In genomic region chr9:109905472-109905871, GRCh38 we compare ENCODE assay signal across 18 cellular contexts.
DNase-seq lines count a peak whose midpoint lies in the region; ATAC-seq and TF ChIP-seq lines count a peak whose summit lies in the region.
"Had no signal": no experiment of that assay in that cellular context is flagged by ENCODE, and none has a peak within 500 bp of the region (broad histone marks: within the 10 kb centered on the region; RNA-seq: fewer than 3 reads in every experiment).

No MANE protein-coding gene starts in this region.

- no peak for TF ChIP-seq POLR2A in body of pancreas (IDR thresholded peaks at IDR 0.05)
- TF ChIP-seq POLR2A in vagina (IDR thresholded peaks at IDR 0.05) = no peak

- no peaks in the 10 kb centered on the region for H3K9me3 Mint-ChIP-seq in osteocyte (ENCODE audit: unreplicated experiment)
- H3K9me3 Mint-ChIP-seq: IgD-negative memory B cell had no signal

- no peak for TF ChIP-seq CTCF in left ventricle myocardium inferior (IDR thresholded peaks at IDR 0.05; ENCODE audit: borderline replicate concordance)
- no peak for TF ChIP-seq CTCF in right atrium auricular region (IDR thresholded peaks at IDR 0.05)
- peak; percentile 39 for TF ChIP-seq CTCF in SU-DHL-6 (IDR thresholded peaks at IDR 0.05; ENCODE audit: insufficient read depth, low read length, poor library complexity, severe bottlenecking)
- TF ChIP-seq CTCF in osteocyte (IDR thresholded peaks at IDR 0.05) = no peak
- TF ChIP-seq CTCF in body of pancreas (IDR thresholded peaks at IDR 0.05) = no peak
- no peak for TF ChIP-seq CTCF in vagina (IDR thresholded peaks at IDR 0.05)

- H3K27me3 ChIP-seq in left ventricle myocardium inferior (ENCODE audit: low read depth) (no peaks in the 10 kb centered on the region), right atrium auricular region (no peaks in the 10 kb centered on the region), SU-DHL-6 (ENCODE audit: low read length) (no peaks in the 10 kb centered on the region), body of pancreas (no peaks in the 10 kb centered on the region), vagina (no peaks in the 10 kb centered on the region)

- H2AFZ ChIP-seq in SU-DHL-6 (ENCODE audit: low read depth, low read length, severe bottlenecking) = peak overlapping the region; percentile 75

- no peak for DNase-seq in left ventricle myocardium inferior
- DNase-seq in right atrium auricular region (ENCODE audit: low spot score) = no peak
- DNase-seq in osteocyte (ENCODE audit: extremely low spot score, unreplicated experiment) = no peak
- DNase-seq in body of pancreas = no peak
- no peak for DNase-seq in stimulated activated CD4-positive, alpha-beta T cell treated with anti-CD3 and anti-CD28 coated beads, Interleukin-15, amount 100 ng/mL, for 24 hours
- no peak for DNase-seq in vagina (ENCODE audit: extremely low spot score in 2 of 2)
- DNase-seq: 8988T, ACHN, HCEC 1CT, MM.1S, NCI-H2029, NCI-H526 treated with DMSO at 0.1 percent for 48 hours, PC-3, SK-N-SH had no signal

- H3K36me3 Mint-ChIP-seq in osteocyte (ENCODE audit: unreplicated experiment) = no peaks in the 10 kb centered on the region
- H3K36me3 Mint-ChIP-seq: IgD-negative memory B cell had no signal

- H3K4me1 ChIP-seq in left ventricle myocardium inferior (peaks cover 90% of the 10 kb centered on the region), right atrium auricular region (peaks cover 0 to 68% of the 10 kb centered on the region in 2 donors), body of pancreas (no peaks in the 10 kb centered on the region), vagina (peaks cover 9% of the 10 kb centered on the region)

- no peaks in the 10 kb centered on the region for H3K79me2 ChIP-seq in SU-DHL-6 (ENCODE audit: insufficient read depth, low read length)

- H3K9ac ChIP-seq in SU-DHL-6 (ENCODE audit: low read length) = peak overlapping the region; percentile 49
- H3K9ac ChIP-seq: KMS-11, SK-N-SH had no signal

- H3K27ac ChIP-seq in left ventricle myocardium inferior (replicated peaks) (peak overlapping the region; percentile 85), right atrium auricular region (no peak overlapping the region), SU-DHL-6 (ENCODE audit: low read depth, low read length) (peak overlapping the region; percentile 99), body of pancreas (no peak overlapping the region), vagina (no peak overlapping the region)
- H3K27ac ChIP-seq: KMS-11 had no signal

- 81 to 82% methylated on average over 8 to 9 of the region's 9 CpGs for WGBS in body of pancreas, 2 donors

- H3K4me3 Mint-ChIP-seq in osteocyte (ENCODE audit: unreplicated experiment) = no peak overlapping the region
- H3K4me3 Mint-ChIP-seq: IgD-negative memory B cell had no signal

- ATAC-seq in GM19395 (IDR thresholded peaks at IDR 0.05; ENCODE audit: unreplicated experiment) = no peak
- no peak for ATAC-seq in body of pancreas
- ATAC-seq: PC-3 had no signal

- peaks cover 59% of the 10 kb centered on the region for H3F3A ChIP-seq in SU-DHL-6 (ENCODE audit: insufficient read depth)

- peak overlapping the region; percentile 72 for H3K27ac Mint-ChIP-seq in osteocyte (ENCODE audit: unreplicated experiment)

- H3K4me1 Mint-ChIP-seq in osteocyte (ENCODE audit: unreplicated experiment) = peaks cover 35% of the 10 kb centered on the region

- no peaks in the 10 kb centered on the region for H3K27me3 Mint-ChIP-seq in osteocyte (ENCODE audit: unreplicated experiment)
- H3K27me3 Mint-ChIP-seq: IgD-negative memory B cell had no signal

- H3K9me3 ChIP-seq in left ventricle myocardium inferior (replicated peaks) (no peaks in the 10 kb centered on the region), right atrium auricular region (no peaks in the 10 kb centered on the region), SU-DHL-6 (ENCODE audit: insufficient read depth, low read length) (no peaks in the 10 kb centered on the region), body of pancreas (no peaks in the 10 kb centered on the region), vagina (no peaks in the 10 kb centered on the region)
- H3K9me3 ChIP-seq: SK-N-SH had no signal

- H3K4me3 ChIP-seq in left ventricle myocardium inferior (no peak overlapping the region), right atrium auricular region (no peak overlapping the region), SU-DHL-6 (ENCODE audit: insufficient read depth, low read length, poor library complexity, severe bottlenecking) (no peak overlapping the region), body of pancreas (no peak overlapping the region), vagina (no peak overlapping the region)

- H3K36me3 ChIP-seq in left ventricle myocardium inferior = no peaks in the 10 kb centered on the region
- H3K36me3 ChIP-seq in right atrium auricular region = no peaks in the 10 kb centered on the region
- no peaks in the 10 kb centered on the region for H3K36me3 ChIP-seq in SU-DHL-6 (ENCODE audit: low read length)
- no peaks in the 10 kb centered on the region for H3K36me3 ChIP-seq in body of pancreas (replicated peaks in 1 of 2; ENCODE audit: insufficient read depth in 1 of 2, low read depth in 2 of 2)
- H3K36me3 ChIP-seq in vagina = no peaks in the 10 kb centered on the region

- H3K4me2 ChIP-seq in SU-DHL-6 (ENCODE audit: low read depth, low read length, poor library complexity, severe bottlenecking) = peak overlapping the region; percentile 47
- H3K4me2 ChIP-seq: KMS-11, SK-N-SH had no signal

- intact Hi-C loops in left ventricle myocardium inferior (cut with micrococcal nuclease) (loop anchor here (10.0 kb wide), 1 partner anchor 149 kb away; no protein-coding TSS in a partner anchor), body of pancreas (cut with DNase I) (loop anchor here (5.0 to 10.0 kb wide), 2 partner anchors 152 to 239 kb away; no protein-coding TSS in a partner anchor), vagina (cut with DNase I) (loop anchor here (5.0 to 10.0 kb wide), 2 partner anchors 159 to 242 kb away; no protein-coding TSS in a partner anchor)

- no peaks in the 10 kb centered on the region for H3K9me2 ChIP-seq in SU-DHL-6 (replicated peaks; ENCODE audit: insufficient read depth, low read length)
- H3K9me2 ChIP-seq: SK-N-SH had no signal

- H4K20me1 ChIP-seq in SU-DHL-6 (ENCODE audit: low read depth, low read length) = no peaks in the 10 kb centered on the region

Comparison
In these comparisons a context has a peak if more than half of its experiments do, and no peak if none do; other contexts are left out.
1. H3K27ac ChIP-seq: peak in left ventricle myocardium inferior (single experiment) and SU-DHL-6 (single experiment); none in right atrium auricular region (0 of 2), body of pancreas (0 of 4) and vagina (single experiment).